ENCODE assay signal across 9 cellular contexts in the genomic region with DNA sequence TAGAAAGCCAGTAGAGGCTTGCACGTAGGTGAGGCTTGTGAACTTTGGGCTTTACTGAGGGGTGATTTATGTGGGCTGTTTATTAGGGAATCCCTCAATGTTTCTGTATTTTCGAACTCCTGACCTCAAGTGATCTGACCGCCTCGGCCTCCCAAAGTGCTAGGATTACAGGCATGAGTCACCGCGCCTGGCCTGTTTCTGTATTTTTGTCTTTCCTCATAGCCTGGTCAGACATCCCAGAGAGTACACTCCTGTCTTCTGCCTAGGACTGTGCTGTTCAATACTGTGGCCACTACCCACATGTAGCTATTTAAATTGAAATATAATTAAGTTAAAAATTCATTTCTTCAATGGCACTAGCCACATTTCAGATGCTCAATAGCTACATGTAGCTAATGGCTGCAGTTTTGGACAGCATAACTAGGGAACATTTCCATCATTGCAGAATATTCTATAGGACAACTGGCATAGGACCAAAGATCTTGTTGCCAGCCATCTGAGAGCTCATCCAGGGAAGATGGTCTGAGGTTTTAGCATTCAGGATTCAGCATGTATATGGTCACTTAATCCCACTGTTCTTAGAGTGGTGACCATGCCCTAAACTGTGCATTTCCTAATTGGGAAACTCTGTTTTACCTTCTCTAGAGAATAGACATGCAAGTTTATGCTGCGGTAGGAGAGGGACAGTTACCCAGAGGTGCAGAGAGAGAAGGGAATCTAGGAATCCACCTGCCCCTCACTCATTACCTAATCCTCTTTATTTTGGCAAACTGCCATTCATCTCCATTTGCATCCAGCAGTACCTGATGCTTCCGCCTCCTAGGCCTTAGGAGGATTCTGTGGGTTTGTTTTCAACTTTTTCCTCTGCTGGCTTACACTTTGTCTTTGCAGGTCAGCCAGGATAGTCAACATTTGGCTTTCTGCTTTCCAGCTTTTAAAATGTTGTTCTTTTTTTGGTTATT.
DNase-seq lines count a peak whose midpoint lies in the region; ATAC-seq and TF ChIP-seq lines count a peak whose summit lies in the region.
"Had no signal": no experiment of that assay in that cellular context is flagged by ENCODE, and none has a peak within 500 bp of the region (broad histone marks: within the 10 kb centered on the region; RNA-seq: fewer than 3 reads in every experiment).

No MANE protein-coding gene starts in this region.

- ATAC-seq in left colon = peak; percentile 37

- H3K27me3 ChIP-seq in BE2C = no peaks in the 10 kb centered on the region
- no peaks in the 10 kb centered on the region for H3K27me3 ChIP-seq in H7 (ENCODE audit: control insufficient read depth, insufficient read depth, low read length)

- peaks cover 12% of the 10 kb centered on the region for H3K9me3 Mint-ChIP-seq in progenitor cell of endocrine pancreas (ENCODE audit: low read depth)

- no peaks in the 10 kb centered on the region for H3K9me3 ChIP-seq in BE2C

- TF ChIP-seq CTCF in BE2C (IDR thresholded peaks at IDR 0.05; ENCODE audit: low read depth, low read length) (no peak), progenitor cell of endocrine pancreas (IDR thresholded peaks at IDR 0.05; ENCODE audit: unreplicated experiment) (no peak)

- H3K36me3 Mint-ChIP-seq in progenitor cell of endocrine pancreas (ENCODE audit: insufficient read depth) = peaks cover 9% of the 10 kb centered on the region

- H3K4me1 Mint-ChIP-seq in progenitor cell of endocrine pancreas (ENCODE audit: low read depth) = peaks cover 35% of the 10 kb centered on the region

- H3K4me1 ChIP-seq in BE2C = peaks cover 49% of the 10 kb centered on the region

- peak; percentile 46 for DNase-seq in BE2C
- peak; percentile 70 for DNase-seq in MV-4-11 (lab: John Stamatoyannopoulos, UW)
- peak; percentile 32 for DNase-seq in SW480 (ENCODE audit: low spot score)
- no peak for DNase-seq in left colon
- DNase-seq in progenitor cell of endocrine pancreas (ENCODE audit: low spot score, unreplicated experiment) = no peak
- DNase-seq in NCI-H1048 (lab: John Stamatoyannopoulos, UW) = no peak
- no peak for DNase-seq in posterior cingulate gyrus
- DNase-seq in H7 = no peak
- DNase-seq: DND-41 had no signal

- H3K27me3 Mint-ChIP-seq in progenitor cell of endocrine pancreas = no peaks in the 10 kb centered on the region

- no peak overlapping the region for H3K27ac Mint-ChIP-seq in progenitor cell of endocrine pancreas

- H3K4me3 ChIP-seq in BE2C (ENCODE audit: low read depth, low read length) = no peak overlapping the region
- H3K4me3 ChIP-seq in H7 (ENCODE audit: insufficient read depth, low read depth, low read length) = no peak overlapping the region

- H3K36me3 ChIP-seq in BE2C = no peaks in the 10 kb centered on the region
- no peaks in the 10 kb centered on the region for H3K36me3 ChIP-seq in H7 (replicated peaks; ENCODE audit: control insufficient read depth, insufficient read depth, low read length)

- intact Hi-C loops in left colon (cut with DNase I, micrococcal nuclease) (no loop called here), posterior cingulate gyrus (cut with DNase I) (no loop called here)

- no peak overlapping the region for H3K4me3 Mint-ChIP-seq in progenitor cell of endocrine pancreas (ENCODE audit: low read depth)

Comparison
In these comparisons a context has a peak if more than half of its experiments do, and no peak if none do; other contexts are left out.
1. DNase-seq: peak in BE2C (single experiment), MV-4-11 (single experiment) and SW480 (single experiment); none in left colon (0 of 2), progenitor cell of endocrine pancreas (single experiment), NCI-H1048 (single experiment), posterior cingulate gyrus (0 of 10) and H7 (single experiment).